ENCODE assay signal across 1 cellular context in genomic region chr15:45666119-45666875, GRCh38.
TF ChIP-seq lines count a peak whose summit lies in the region.

No MANE protein-coding gene starts in this region.

TF ChIP-seq in IMR-90, 13 proteins besides CTCF, POLR2A, EP300 and RAD21:
- no peak for TF ChIP-seq CHD1 (IDR thresholded peaks at IDR 0.05; ENCODE audit: low read depth, low read length)
- TF ChIP-seq MXI1 (IDR thresholded peaks at IDR 0.05; ENCODE audit: borderline replicate concordance, low read depth, low read length) = no peak
- no peak for TF ChIP-seq MAFK (IDR thresholded peaks at IDR 0.05; ENCODE audit: low read depth, low read length)
- no peak for TF ChIP-seq SMC3 (IDR thresholded peaks at IDR 0.05; ENCODE audit: low read depth, low read length)
- TF ChIP-seq BHLHE40 (IDR thresholded peaks at IDR 0.05; ENCODE audit: low read depth, low read length) = no peak
- TF ChIP-seq FOS (IDR thresholded peaks at IDR 0.05; ENCODE audit: low read depth, low read length) = no peak
- no peak for TF ChIP-seq MAZ (IDR thresholded peaks at IDR 0.05; ENCODE audit: borderline replicate concordance, low read depth, low read length)
- no peak for TF ChIP-seq CEBPB (IDR thresholded peaks at IDR 0.05; ENCODE audit: low read depth, low read length)
